8 cellular contexts compared by ENCODE assay signal in the genomic region with DNA sequence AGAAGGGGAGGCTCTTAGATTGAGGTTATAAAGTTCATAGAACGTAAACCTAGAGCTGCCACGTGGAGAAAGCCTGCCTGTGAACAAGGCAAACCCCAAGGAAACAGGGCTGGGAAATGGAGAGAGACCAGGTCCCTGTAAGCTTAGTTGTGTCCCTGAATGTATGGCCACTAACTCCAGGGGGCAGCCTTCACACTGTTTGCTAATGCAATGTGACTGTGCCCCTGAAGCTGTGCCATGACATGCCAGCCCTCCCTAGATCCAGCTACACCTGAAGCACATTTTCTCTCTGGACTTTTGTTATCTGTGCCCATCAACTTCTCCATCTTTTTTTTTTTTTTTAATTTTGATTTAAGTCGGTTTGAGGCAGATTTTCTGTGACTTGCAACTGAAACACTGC.
DNase-seq lines count a peak whose midpoint lies in the region; ATAC-seq and TF ChIP-seq lines count a peak whose summit lies in the region.
"Had no signal": no experiment of that assay in that cellular context is flagged by ENCODE, and none has a peak within 500 bp of the region (broad histone marks: within the 10 kb centered on the region; RNA-seq: fewer than 3 reads in every experiment).

No MANE protein-coding gene starts in this region.

- no peaks in the 10 kb centered on the region for H3K36me3 Mint-ChIP-seq in activated CD4-positive, alpha-beta T cell treated with anti-CD3 and anti-CD28 coated beads, Interleukin-2, amount 10 ng/mL, durations not matched to agents 7 days and 5 days (ENCODE audit: low read depth)

- no peak for ATAC-seq in left ventricle myocardium superior

- H3K27me3 ChIP-seq in GM06990 (replicated peaks; ENCODE audit: control insufficient read depth, insufficient read depth, low read length) = no peaks in the 10 kb centered on the region
- no peaks in the 10 kb centered on the region for H3K27me3 ChIP-seq in kidney epithelial cell (ENCODE audit: control insufficient read depth, insufficient read depth, low read length)

- H3K4me3 ChIP-seq in GM06990 (replicated peaks; ENCODE audit: low read depth, low read length) (no peak overlapping the region), kidney epithelial cell (ENCODE audit: low read depth, low read length) (no peak overlapping the region)
- H3K4me3 ChIP-seq: SK-N-MC had no signal

- H3K27ac Mint-ChIP-seq in activated CD4-positive, alpha-beta T cell treated with anti-CD3 and anti-CD28 coated beads, Interleukin-2, amount 10 ng/mL, durations not matched to agents 7 days and 5 days = no peak overlapping the region

- no peak for DNase-seq in GM06990 (ENCODE audit: extremely low read depth, insufficient read length)
- peak; percentile 14 for DNase-seq in HuH-7.5 (ENCODE audit: low spot score)
- DNase-seq in activated CD4-positive, alpha-beta T cell treated with anti-CD3 and anti-CD28 coated beads, Interleukin-2, amount 10 ng/mL, durations not matched to agents 7 days and 5 days = peak; percentile 30
- DNase-seq in kidney epithelial cell (ENCODE audit: low read depth) = no peak
- DNase-seq in NCI-H2196 treated with DMSO at 0.1 percent for 48 hours (lab: John Stamatoyannopoulos, UW; ENCODE audit: unreplicated experiment) = no peak
- DNase-seq in NCI-H2227 (lab: John Stamatoyannopoulos, UW; ENCODE audit: unreplicated experiment) = no peak
- no peak for DNase-seq in left ventricle myocardium superior

- intact Hi-C loops in left ventricle myocardium superior (cut with micrococcal nuclease) = no loop called here

- CTCF ChIA-PET in activated CD4-positive, alpha-beta T cell treated with anti-CD3 and anti-CD28 coated beads, Interleukin-2, amount 10 ng/mL, durations not matched to agents 7 days and 5 days (lab: Charles Lee) = interaction anchor here (1.1 kb wide), 1 partner anchor 9 kb away, joined by 3 read pairs; no protein-coding TSS in a partner anchor

- H3K4me1 Mint-ChIP-seq in activated CD4-positive, alpha-beta T cell treated with anti-CD3 and anti-CD28 coated beads, Interleukin-2, amount 10 ng/mL, durations not matched to agents 7 days and 5 days = no peaks in the 10 kb centered on the region

- no peaks in the 10 kb centered on the region for H3K36me3 ChIP-seq in GM06990 (ENCODE audit: control insufficient read depth, insufficient read depth, low read length)
- H3K36me3 ChIP-seq in kidney epithelial cell (ENCODE audit: control insufficient read depth, insufficient read depth, low read length) = no peaks in the 10 kb centered on the region

- no peaks in the 10 kb centered on the region for H3K9me3 Mint-ChIP-seq in activated CD4-positive, alpha-beta T cell treated with anti-CD3 and anti-CD28 coated beads, Interleukin-2, amount 10 ng/mL, durations not matched to agents 7 days and 5 days

- POLR2A ChIA-PET in activated CD4-positive, alpha-beta T cell treated with anti-CD3 and anti-CD28 coated beads, Interleukin-2, amount 10 ng/mL, durations not matched to agents 7 days and 5 days (lab: Charles Lee) = no interaction called here

- TF ChIP-seq CTCF in GM06990 (IDR thresholded peaks at IDR 0.05; ENCODE audit: insufficient read depth, low read length, poor library complexity, severe bottlenecking) (peak; percentile 62), kidney epithelial cell (IDR thresholded peaks at IDR 0.05; ENCODE audit: insufficient read depth, low read length, poor library complexity, severe bottlenecking) (peak; percentile 45)

- no peak overlapping the region for H3K4me3 Mint-ChIP-seq in activated CD4-positive, alpha-beta T cell treated with anti-CD3 and anti-CD28 coated beads, Interleukin-2, amount 10 ng/mL, durations not matched to agents 7 days and 5 days

- peaks cover 2% of the 10 kb centered on the region for H3K27me3 Mint-ChIP-seq in activated CD4-positive, alpha-beta T cell treated with anti-CD3 and anti-CD28 coated beads, Interleukin-2, amount 10 ng/mL, durations not matched to agents 7 days and 5 days

Comparison
In these comparisons a context has a peak if more than half of its experiments do, and no peak if none do; other contexts are left out.
1. DNase-seq: peak in HuH-7.5 (single experiment) and activated CD4-positive, alpha-beta T cell treated with anti-CD3 and anti-CD28 coated beads, Interleukin-2, amount 10 ng/mL, durations not matched to agents 7 days and 5 days (single experiment); none in GM06990 (single experiment), kidney epithelial cell (single experiment), NCI-H2196 treated with DMSO at 0.1 percent for 48 hours (single experiment), NCI-H2227 (single experiment) and left ventricle myocardium superior (single experiment).